20 cellular contexts compared by ENCODE assay signal in genomic region chr15:94968133-94968532, GRCh38.
"Had no signal": no experiment of that assay in that cellular context is flagged by ENCODE, and none has a peak within 500 bp of the region (broad histone marks: within the 10 kb centered on the region; RNA-seq: fewer than 3 reads in every experiment).

No MANE protein-coding gene starts in this region.

- H3K4me1 ChIP-seq: lower lobe of right lung, pancreas had no signal

- H3K27ac Mint-ChIP-seq: activated CD8-positive, alpha-beta T cell treated with anti-CD3 and anti-CD28 coated beads, Interleukin-2, amount 10 ng/mL, durations not matched to agents 7 days and 5 days; activated naive CD4-positive, alpha-beta T cell treated with anti-CD3 and anti-CD28 coated beads, Interleukin-2, amount 50 U/mL, for 72 hours; activated T-cell treated with anti-CD3 and anti-CD28 coated beads, Interleukin-2, amount 50 U/mL, for 72 hours; dendritic cell treated with granulocyte-macrophage colony-stimulating factor and Interleukin-4, amounts not matched to agents 40 ng/mL and 50 ng/mL, for 4 days; naive thymus-derived CD4-positive, alpha-beta T cell; stimulated activated naive B cell treated with anti-CD40 and anti-IgM and Interleukin-4, amounts not matched to agents 10 μg/mL and 1 μg/mL and 100 μg/mL, for 72 hours; WTC11 had no signal

- H3K9me3 ChIP-seq: lower lobe of right lung, pancreas, tibial nerve had no signal

- ATAC-seq: activated CD8-positive, alpha-beta T cell treated with anti-CD3 and anti-CD28 coated beads, Interleukin-2, amount 10 ng/mL, durations not matched to agents 7 days and 5 days; activated naive CD4-positive, alpha-beta T cell treated with anti-CD3 and anti-CD28 coated beads, Interleukin-2, amount 50 U/mL, for 72 hours; activated T-cell treated with anti-CD3 and anti-CD28 coated beads, Interleukin-2, amount 50 U/mL, for 72 hours; lower lobe of right lung; naive thymus-derived CD4-positive, alpha-beta T cell; pancreas; stimulated activated naive B cell treated with anti-CD40 and anti-IgM and Interleukin-4, amounts not matched to agents 10 μg/mL and 1 μg/mL and 100 μg/mL, for 72 hours; WTC11 had no signal

- H3K4me3 ChIP-seq: hepatocyte, lower lobe of right lung, pancreas, tibial nerve had no signal

- H3K27me3 Mint-ChIP-seq: central memory CD8-positive, alpha-beta T cell; dendritic cell treated with granulocyte-macrophage colony-stimulating factor and Interleukin-4, amounts not matched to agents 40 ng/mL and 50 ng/mL, for 4 days; stimulated activated naive B cell treated with anti-CD40 and anti-IgM and Interleukin-4, amounts not matched to agents 10 μg/mL and 1 μg/mL and 100 μg/mL, for 72 hours had no signal

- H3K36me3 ChIP-seq: lower lobe of right lung, pancreas, tibial nerve had no signal

- H2AFZ ChIP-seq: hepatocyte had no signal

- H3K79me2 ChIP-seq: hepatocyte had no signal

- H3K27me3 ChIP-seq: hepatocyte, pancreas, tibial nerve had no signal

- H3K4me2 ChIP-seq: hepatocyte had no signal

- H3K27ac ChIP-seq: epithelial cell of prostate, hepatocyte, lower lobe of right lung, pancreas had no signal

- H3K4me3 Mint-ChIP-seq: activated CD8-positive, alpha-beta T cell treated with anti-CD3 and anti-CD28 coated beads, Interleukin-2, amount 10 ng/mL, durations not matched to agents 7 days and 5 days; activated T-cell treated with anti-CD3 and anti-CD28 coated beads, Interleukin-2, amount 50 U/mL, for 72 hours; central memory CD8-positive, alpha-beta T cell; dendritic cell treated with granulocyte-macrophage colony-stimulating factor and Interleukin-4, amounts not matched to agents 40 ng/mL and 50 ng/mL, for 4 days; naive thymus-derived CD4-positive, alpha-beta T cell; stimulated activated naive B cell treated with anti-CD40 and anti-IgM and Interleukin-4, amounts not matched to agents 10 μg/mL and 1 μg/mL and 100 μg/mL, for 72 hours; WTC11 had no signal

- H3K4me1 Mint-ChIP-seq: central memory CD8-positive, alpha-beta T cell; naive thymus-derived CD4-positive, alpha-beta T cell; stimulated activated naive B cell treated with anti-CD40 and anti-IgM and Interleukin-4, amounts not matched to agents 10 μg/mL and 1 μg/mL and 100 μg/mL, for 72 hours had no signal

- DNase-seq: activated CD4-positive, alpha-beta T cell treated with anti-CD3 and anti-CD28 coated beads for 48 hours; activated CD8-positive, alpha-beta memory T cell treated with anti-CD3 and anti-CD28 coated beads, Interleukin-2, amount 50 U/mL, for 4 hours; activated CD8-positive, alpha-beta T cell treated with anti-CD3 and anti-CD28 coated beads, Interleukin-2, amount 10 ng/mL, durations not matched to agents 7 days and 5 days; activated gamma-delta T cell; activated T-cell treated with anti-CD3 and anti-CD28 coated beads, Interleukin-2, amount 50 U/mL, for 72 hours; kidney; lower lobe of right lung; naive thymus-derived CD4-positive, alpha-beta T cell; pancreas; stimulated activated CD4-positive, alpha-beta T cell treated with anti-CD3 and anti-CD28 coated beads, Interleukin-15, amount 100 ng/mL, for 24 hours; stimulated activated CD4-positive, alpha-beta T cell treated with anti-CD3 and anti-CD28 coated beads, Interleukin-4, amount 100 ng/mL, for 1 hour; stimulated activated naive B cell treated with anti-CD40 and anti-IgM and Interleukin-4, amounts not matched to agents 10 μg/mL and 1 μg/mL and 100 μg/mL, for 72 hours; SW 1271 had no signal
